In genomic region chr12:12333407-12333831, GRCh38 we compare ENCODE assay signal across 13 cellular contexts. TPM values are rescaled to one million over a fixed set of nuclear protein-coding genes. Genes with fewer than 3 reads are reported as not detected.
DNase-seq lines count a peak whose midpoint lies in the region; ATAC-seq and TF ChIP-seq lines count a peak whose summit lies in the region.
"Had no signal": no experiment of that assay in that cellular context is flagged by ENCODE, and none has a peak within 500 bp of the region (broad histone marks: within the 10 kb centered on the region; RNA-seq: fewer than 3 reads in every experiment).

No MANE protein-coding gene starts in this region.

- H3K36me3 ChIP-seq in BLaER1 treated with 17β-estradiol and CSF1 and Interleukin-3, amounts not matched to agents 10 nM and 100 nM = no peaks in the 10 kb centered on the region
- H3K36me3 ChIP-seq: ovary had no signal

- peaks cover 10% of the 10 kb centered on the region for H3K36me3 Mint-ChIP-seq in brain
- no peaks in the 10 kb centered on the region for H3K36me3 Mint-ChIP-seq in activated CD8-positive, alpha-beta memory T cell treated with anti-CD3 and anti-CD28 coated beads, Interleukin-2, amount 10 ng/mL, durations not matched to agents 7 days and 5 days
- H3K36me3 Mint-ChIP-seq: IgD-negative memory B cell had no signal

- H3K27ac Mint-ChIP-seq in brain = peak overlapping the region; percentile 37 to 89 (median 56)
- no peak overlapping the region for H3K27ac Mint-ChIP-seq in activated CD8-positive, alpha-beta memory T cell treated with anti-CD3 and anti-CD28 coated beads, Interleukin-2, amount 10 ng/mL, durations not matched to agents 7 days and 5 days
- H3K27ac Mint-ChIP-seq: activated CD8-positive, alpha-beta T cell treated with anti-CD3 and anti-CD28 coated beads, Interleukin-2, amount 10 ng/mL, durations not matched to agents 7 days and 5 days had no signal

- no peaks in the 10 kb centered on the region for H3K27me3 ChIP-seq in BLaER1 treated with 17β-estradiol and CSF1 and Interleukin-3, amounts not matched to agents 10 nM and 100 nM
- H3K27me3 ChIP-seq: ovary had no signal

- no peaks in the 10 kb centered on the region for H3K27me3 Mint-ChIP-seq in brain
- H3K27me3 Mint-ChIP-seq in activated CD8-positive, alpha-beta memory T cell treated with anti-CD3 and anti-CD28 coated beads, Interleukin-2, amount 10 ng/mL, durations not matched to agents 7 days and 5 days = peaks cover 30% of the 10 kb centered on the region

- no peak overlapping the region for H3K4me3 ChIP-seq in BLaER1 treated with 17β-estradiol and CSF1 and Interleukin-3, amounts not matched to agents 10 nM and 100 nM
- H3K4me3 ChIP-seq: ovary had no signal

- peaks cover 3 to 23% (median 14%) of the 10 kb centered on the region in 10 experiments; a peak in 18 of 20 replicates for H3K4me1 ChIP-seq in BLaER1 treated with 17β-estradiol and CSF1 and Interleukin-3, amounts not matched to agents 10 nM and 100 nM

- H3K9me3 ChIP-seq in BLaER1 treated with 17β-estradiol and CSF1 and Interleukin-3, amounts not matched to agents 10 nM and 100 nM (replicated peaks in 1 of 11) = no peaks in the 10 kb centered on the region
- H3K9me3 ChIP-seq: ovary had no signal

- no peak overlapping the region for H3K27ac ChIP-seq in BLaER1 treated with 17β-estradiol and CSF1 and Interleukin-3, amounts not matched to agents 10 nM and 100 nM
- H3K27ac ChIP-seq: C4-2B, ovary had no signal

- H3K4me1 Mint-ChIP-seq in brain = peaks cover 29% of the 10 kb centered on the region
- peaks cover 17% of the 10 kb centered on the region for H3K4me1 Mint-ChIP-seq in activated CD8-positive, alpha-beta memory T cell treated with anti-CD3 and anti-CD28 coated beads, Interleukin-2, amount 10 ng/mL, durations not matched to agents 7 days and 5 days

- DNase-seq in NCI-H2081 (lab: John Stamatoyannopoulos, UW) = peak; percentile 75 to 90
- peak; percentile 98 for DNase-seq in myocyte (ENCODE audit: low read depth)
- no peak for DNase-seq in ureter (ENCODE audit: low spot score)
- DNase-seq in activated CD8-positive, alpha-beta memory T cell treated with anti-CD3 and anti-CD28 coated beads, Interleukin-2, amount 10 ng/mL, durations not matched to agents 7 days and 5 days = no peak
- DNase-seq: activated CD8-positive, alpha-beta T cell treated with anti-CD3 and anti-CD28 coated beads, Interleukin-2, amount 10 ng/mL, durations not matched to agents 7 days and 5 days; cerebellar nuclear complex had no signal

- peak overlapping the region in 8 of 11 experiments; percentile 12 to 65 (median 50); a peak in 15 of 22 replicates for H3K4me2 ChIP-seq in BLaER1 treated with 17β-estradiol and CSF1 and Interleukin-3, amounts not matched to agents 10 nM and 100 nM

- TF ChIP-seq CTCF in brain (conservative IDR thresholded peaks at IDR 0.05) = no peak

- no peak overlapping the region for H3K4me3 Mint-ChIP-seq in brain
- H3K4me3 Mint-ChIP-seq in activated CD8-positive, alpha-beta memory T cell treated with anti-CD3 and anti-CD28 coated beads, Interleukin-2, amount 10 ng/mL, durations not matched to agents 7 days and 5 days = no peak overlapping the region
- H3K4me3 Mint-ChIP-seq: activated CD8-positive, alpha-beta T cell treated with anti-CD3 and anti-CD28 coated beads, Interleukin-2, amount 10 ng/mL, durations not matched to agents 7 days and 5 days; IgD-negative memory B cell had no signal

- CTCF ChIA-PET in activated CD8-positive, alpha-beta memory T cell treated with anti-CD3 and anti-CD28 coated beads, Interleukin-2, amount 10 ng/mL, durations not matched to agents 7 days and 5 days (lab: Charles Lee) = interaction anchor here (0.6 to 2.3 kb wide), 12 partner anchors 9 to 340 kb away, joined by 3 to 11 read pairs (median 4); partner anchors contain the start of genes BCL2L14 and MANSC1

- no peaks in the 10 kb centered on the region for H4K20me1 ChIP-seq in BLaER1 treated with 17β-estradiol and CSF1 and Interleukin-3, amounts not matched to agents 10 nM and 100 nM

- ATAC-seq in HG03457 (IDR thresholded peaks at IDR 0.05; ENCODE audit: unreplicated experiment) (no peak), HG03571 (IDR thresholded peaks at IDR 0.05; ENCODE audit: unreplicated experiment) (no peak)
- ATAC-seq in activated CD8-positive, alpha-beta memory T cell treated with anti-CD3 and anti-CD28 coated beads, Interleukin-2, amount 10 ng/mL, durations not matched to agents 7 days and 5 days = no peak
- ATAC-seq: activated CD8-positive, alpha-beta T cell treated with anti-CD3 and anti-CD28 coated beads, Interleukin-2, amount 10 ng/mL, durations not matched to agents 7 days and 5 days had no signal

- no peaks in the 10 kb centered on the region for H3K9me3 Mint-ChIP-seq in brain
- no peaks in the 10 kb centered on the region for H3K9me3 Mint-ChIP-seq in activated CD8-positive, alpha-beta memory T cell treated with anti-CD3 and anti-CD28 coated beads, Interleukin-2, amount 10 ng/mL, durations not matched to agents 7 days and 5 days (ENCODE audit: low read depth)
- H3K9me3 Mint-ChIP-seq: IgD-negative memory B cell had no signal

- H3K9ac ChIP-seq in BLaER1 treated with 17β-estradiol and CSF1 and Interleukin-3, amounts not matched to agents 10 nM and 100 nM = 0 out of 22 replicates have a peak overlapping the region, but pooled peaks of 1 of the 11 experiments have one; percentile 5

RNA-seq across cellular contexts. Expression of gene MANSC1, which starts 16.6 kb away (rescaled TPM):
- 26.8 TPM for polyA plus RNA-seq in brain (ENCODE audit: insufficient read depth, low read depth, low replicate concordance)
- 0.10 and 0.21 TPM in 2 replicates for total RNA-seq in myocyte
- polyA plus RNA-seq in myocyte (2012) = 0.43 TPM
- 38.9 TPM for total RNA-seq in ureter
- under 1 TPM in 1 of 2 experiments, not detected in 1; 0.14 TPM for total RNA-seq in activated CD8-positive, alpha-beta memory T cell treated with anti-CD3 and anti-CD28 coated beads, Interleukin-2, amount 10 ng/mL, durations not matched to agents 7 days and 5 days

RNA-seq across cellular contexts. Expression of gene BORCS5, which starts 23.5 kb away (rescaled TPM):
- polyA plus RNA-seq in brain (ENCODE audit: insufficient read depth, low read depth, low replicate concordance) = 29.7 TPM
- 15.7 and 15.8 TPM in 2 replicates for total RNA-seq in myocyte
- 14.1 TPM for polyA plus RNA-seq in myocyte (2012)
- total RNA-seq in ureter = 21.6 TPM
- 10 to 100 TPM; 35.5 to 38.3 TPM for total RNA-seq in activated CD8-positive, alpha-beta memory T cell treated with anti-CD3 and anti-CD28 coated beads, Interleukin-2, amount 10 ng/mL, durations not matched to agents 7 days and 5 days

Comparison
In these comparisons a context has a peak if more than half of its experiments do, and no peak if none do; other contexts are left out.
1. DNase-seq: peak in NCI-H2081 (2 of 2) and myocyte (single experiment); none in ureter (single experiment) and activated CD8-positive, alpha-beta memory T cell treated with anti-CD3 and anti-CD28 coated beads, Interleukin-2, amount 10 ng/mL, durations not matched to agents 7 days and 5 days (single experiment).
2. RNA of gene MANSC1, which starts 16.6 kb away (total RNA-seq): 38.9 TPM in ureter (single experiment); 0.10 to 0.21 TPM in myocyte and 0.14 TPM in activated CD8-positive, alpha-beta memory T cell treated with anti-CD3 and anti-CD28 coated beads, Interleukin-2, amount 10 ng/mL, durations not matched to agents 7 days and 5 days; every median in the first group is over 10 times any median in the second.